ENCODE assay signal across 25 cellular contexts in genomic region chr1:155389831-155390230, GRCh38.
A peak's percentile ranks its signal among the peaks of the same experiment; 100 is the strongest.
DNase-seq lines count a peak whose midpoint lies in the region; ATAC-seq, FAIRE-seq and TF ChIP-seq lines count a peak whose summit lies in the region.
"Had no signal": no experiment of that assay in that cellular context is flagged by ENCODE, and none has a peak within 500 bp of the region (broad histone marks: within the 10 kb centered on the region; RNA-seq: fewer than 3 reads in every experiment).

No MANE protein-coding gene starts in this region.

- intact Hi-C loops in mammary epithelial cell (cut with micrococcal nuclease) = no loop called here
- intact Hi-C loops in breast epithelium (cut with DNase I; ENCODE audit: low total_unique reads) = no loop called here
- intact Hi-C loops in vagina (cut with DNase I) = no loop called here
- intact Hi-C loops in pancreas (cut with DNase I) = no loop called here

- DNase-seq in mammary epithelial cell = peak; percentile 49
- no peak for DNase-seq in breast epithelium (ENCODE audit: low spot score in 2 of 2)
- DNase-seq in astrocyte of the spinal cord (ENCODE audit: low read depth, low spot score) = peak; percentile 6
- DNase-seq in fibroblast of pulmonary artery (ENCODE audit: low read depth) = peak; percentile 14
- no peak for DNase-seq in vagina (ENCODE audit: extremely low spot score in 2 of 2)
- DNase-seq in NCI-H748 treated with DMSO at 0.1 percent for 48 hours (lab: John Stamatoyannopoulos, UW) = no peak
- DNase-seq in pancreas = no peak
- DNase-seq in effector memory CD4-positive, alpha-beta T cell = no peak
- DNase-seq: activated CD8-positive, alpha-beta memory T cell treated with anti-CD3 and anti-CD28 coated beads, Interleukin-2, amount 50 U/mL, for 48 hours; activated effector memory CD4-positive, alpha-beta T cell treated with anti-CD3 and anti-CD28 coated beads, Interleukin-2, amount 50 U/mL, for 16 hours; H9; MM.1S; natural killer cell; NCI-H1417 treated with DMSO at 0.1 percent for 48 hours; NCI-H2107; NCI-H510A; NK-92 treated with Interleukin-12 subunit alpha and Interleukin-12 subunit beta, amount 100 ng/mL, for 24 hours; posterior cingulate gyrus; right lobe of liver; stomach; transverse colon had no signal

- no TSS peak for BruUV-seq in mammary epithelial cell (replicated peaks; lab: Mats Ljungman, UMichigan)

- H3K4me2 ChIP-seq in mammary epithelial cell (ENCODE audit: insufficient read depth, low read depth, low read length) = no peak overlapping the region
- H3K4me2 ChIP-seq: BLaER1 treated with 17β-estradiol and CSF1 and Interleukin-3, amounts not matched to agents 10 nM and 100 nM had no signal

- no peak for ATAC-seq in pancreas
- ATAC-seq: left lobe of liver, natural killer cell, right lobe of liver had no signal

- no peak overlapping the region for H3K4me3 ChIP-seq in mammary epithelial cell (replicated peaks in 1 of 3; ENCODE audit: insufficient read depth in 1 of 3, low read depth in 2 of 3, low read length in 3 of 3)
- no peak overlapping the region for H3K4me3 ChIP-seq in breast epithelium
- H3K4me3 ChIP-seq in astrocyte of the spinal cord (ENCODE audit: low read depth, low read length) = no peak overlapping the region
- no peak overlapping the region for H3K4me3 ChIP-seq in fibroblast of pulmonary artery (replicated peaks; ENCODE audit: low read depth, low read length)
- H3K4me3 ChIP-seq in vagina = no peak overlapping the region
- no peak overlapping the region for H3K4me3 ChIP-seq in pancreas
- H3K4me3 ChIP-seq in effector memory CD4-positive, alpha-beta T cell (ENCODE audit: insufficient read depth, low read depth, low read length, poor library complexity, severe bottlenecking) = no peak overlapping the region
- H3K4me3 ChIP-seq: BLaER1 treated with 17β-estradiol and CSF1 and Interleukin-3, amounts not matched to agents 10 nM and 100 nM; cardiac muscle cell; right lobe of liver; stomach; transverse colon had no signal

- CTCF ChIA-PET in mammary epithelial cell (lab: Charles Lee; ENCODE audit: low non-redundant PET) = no interaction called here

- peaks cover 3% of the 10 kb centered on the region for H3K36me3 ChIP-seq in mammary epithelial cell (ENCODE audit: insufficient read depth, low read length)
- no peaks in the 10 kb centered on the region for H3K36me3 ChIP-seq in breast epithelium
- H3K36me3 ChIP-seq in vagina = peaks cover 0 to 28% of the 10 kb centered on the region in 2 donors
- H3K36me3 ChIP-seq in pancreas = no peaks in the 10 kb centered on the region
- H3K36me3 ChIP-seq in effector memory CD4-positive, alpha-beta T cell (ENCODE audit: control insufficient read depth, insufficient read depth, low read length) = peaks cover 32% of the 10 kb centered on the region

- no peaks in the 10 kb centered on the region for H3K4me1 ChIP-seq in mammary epithelial cell (ENCODE audit: insufficient read depth, low read length)
- no peaks in the 10 kb centered on the region for H3K4me1 ChIP-seq in breast epithelium
- no peaks in the 10 kb centered on the region for H3K4me1 ChIP-seq in vagina
- peaks cover 0 to 9% (median 4%) of the 10 kb centered on the region in 3 donors for H3K4me1 ChIP-seq in pancreas
- no peaks in the 10 kb centered on the region for H3K4me1 ChIP-seq in effector memory CD4-positive, alpha-beta T cell (ENCODE audit: control insufficient read depth, insufficient read depth, low read length, poor library complexity, severe bottlenecking)
- H3K4me1 ChIP-seq: BLaER1 treated with 17β-estradiol and CSF1 and Interleukin-3, amounts not matched to agents 10 nM and 100 nM; right lobe of liver had no signal

- TF ChIP-seq POLR2A in breast epithelium (IDR thresholded peaks at IDR 0.05) = no peak
- no peak for TF ChIP-seq POLR2A in vagina (IDR thresholded peaks at IDR 0.05)

- H3K27me3 ChIP-seq in mammary epithelial cell (ENCODE audit: insufficient read depth, low read length) = no peaks in the 10 kb centered on the region
- H3K27me3 ChIP-seq in breast epithelium = no peaks in the 10 kb centered on the region
- H3K27me3 ChIP-seq in vagina = no peaks in the 10 kb centered on the region
- H3K27me3 ChIP-seq in pancreas = no peaks in the 10 kb centered on the region
- no peaks in the 10 kb centered on the region for H3K27me3 ChIP-seq in effector memory CD4-positive, alpha-beta T cell (replicated peaks; ENCODE audit: control insufficient read depth, insufficient read depth, low read length, poor library complexity, severe bottlenecking)
- H3K27me3 ChIP-seq: BLaER1 treated with 17β-estradiol and CSF1 and Interleukin-3, amounts not matched to agents 10 nM and 100 nM; cardiac muscle cell; right lobe of liver; stomach; transverse colon had no signal

- in situ Hi-C loops in mammary epithelial cell (cut with MboI; ENCODE audit: low sequenced_read_pairs in 2 of 2) (no loop called here), astrocyte of the spinal cord (cut with HindIII; ENCODE audit: low sequenced_read_pairs) (no loop called here)

- no peak overlapping the region for H2AFZ ChIP-seq in mammary epithelial cell (ENCODE audit: low read depth, low read length)

- H4K20me1 ChIP-seq in mammary epithelial cell (ENCODE audit: insufficient read depth, low read length) = no peaks in the 10 kb centered on the region
- H4K20me1 ChIP-seq: BLaER1 treated with 17β-estradiol and CSF1 and Interleukin-3, amounts not matched to agents 10 nM and 100 nM had no signal

- H3K79me2 ChIP-seq in mammary epithelial cell (ENCODE audit: insufficient read depth, low read length) = no peaks in the 10 kb centered on the region

- FAIRE-seq in pancreas (lab: Jason Lieb, UNC) = no peak
- FAIRE-seq: A204.1 had no signal

- dilution Hi-C loops in mammary epithelial cell (cut with HindIII; ENCODE audit: low sequenced_read_pairs) = no loop called here

- no peak overlapping the region for H3K27ac ChIP-seq in mammary epithelial cell (ENCODE audit: insufficient read depth, low read depth, low read length)
- no peak overlapping the region for H3K27ac ChIP-seq in breast epithelium
- no peak overlapping the region for H3K27ac ChIP-seq in vagina
- H3K27ac ChIP-seq in pancreas = no peak overlapping the region
- no peak overlapping the region for H3K27ac ChIP-seq in effector memory CD4-positive, alpha-beta T cell (ENCODE audit: insufficient read depth, low read length, poor library complexity, severe bottlenecking)
- H3K27ac ChIP-seq: BLaER1 treated with 17β-estradiol and CSF1 and Interleukin-3, amounts not matched to agents 10 nM and 100 nM; cardiac muscle cell; right lobe of liver; stomach; transverse colon had no signal

- no peaks in the 10 kb centered on the region for H3K9me3 ChIP-seq in mammary epithelial cell (replicated peaks; ENCODE audit: insufficient read depth, low read length)
- H3K9me3 ChIP-seq in breast epithelium = no peaks in the 10 kb centered on the region
- no peaks in the 10 kb centered on the region for H3K9me3 ChIP-seq in vagina
- no peaks in the 10 kb centered on the region for H3K9me3 ChIP-seq in pancreas
- H3K9me3 ChIP-seq in effector memory CD4-positive, alpha-beta T cell (ENCODE audit: control insufficient read depth, low read length) = no peaks in the 10 kb centered on the region
- H3K9me3 ChIP-seq: right lobe of liver, transverse colon had no signal

- no peak overlapping the region for H3K9ac ChIP-seq in mammary epithelial cell (ENCODE audit: insufficient read depth, low read length)
- H3K9ac ChIP-seq: BLaER1 treated with 17β-estradiol and CSF1 and Interleukin-3, amounts not matched to agents 10 nM and 100 nM had no signal

- no peak for TF ChIP-seq CTCF in mammary epithelial cell (conservative IDR thresholded peaks at IDR 0.05 in 1 of 2, IDR thresholded peaks at IDR 0.05 in 1 of 2; ENCODE audit: extremely low read depth in 1 of 2, insufficient read depth in 1 of 2, low read depth in 1 of 2, low read length in 2 of 2)
- TF ChIP-seq CTCF in breast epithelium (IDR thresholded peaks at IDR 0.05) = no peak
- TF ChIP-seq CTCF in astrocyte of the spinal cord (IDR thresholded peaks at IDR 0.05; ENCODE audit: low read depth, low read length) = no peak
- TF ChIP-seq CTCF in fibroblast of pulmonary artery (IDR thresholded peaks at IDR 0.05; ENCODE audit: low read length, missing control alignments) = no peak
- TF ChIP-seq CTCF in vagina (IDR thresholded peaks at IDR 0.05) = no peak
- TF ChIP-seq CTCF in pancreas (IDR thresholded peaks at IDR 0.05) = no peak

Comparison
In these comparisons a context has a peak if more than half of its experiments do, and no peak if none do; other contexts are left out.
1. DNase-seq: peak in mammary epithelial cell (single experiment), astrocyte of the spinal cord (single experiment) and fibroblast of pulmonary artery (single experiment); none in breast epithelium (0 of 2), vagina (0 of 2), NCI-H748 treated with DMSO at 0.1 percent for 48 hours (single experiment), pancreas (0 of 6) and effector memory CD4-positive, alpha-beta T cell (0 of 3).